Comparison of ENCODE assay signal across 8 cellular contexts in the genomic region with DNA sequence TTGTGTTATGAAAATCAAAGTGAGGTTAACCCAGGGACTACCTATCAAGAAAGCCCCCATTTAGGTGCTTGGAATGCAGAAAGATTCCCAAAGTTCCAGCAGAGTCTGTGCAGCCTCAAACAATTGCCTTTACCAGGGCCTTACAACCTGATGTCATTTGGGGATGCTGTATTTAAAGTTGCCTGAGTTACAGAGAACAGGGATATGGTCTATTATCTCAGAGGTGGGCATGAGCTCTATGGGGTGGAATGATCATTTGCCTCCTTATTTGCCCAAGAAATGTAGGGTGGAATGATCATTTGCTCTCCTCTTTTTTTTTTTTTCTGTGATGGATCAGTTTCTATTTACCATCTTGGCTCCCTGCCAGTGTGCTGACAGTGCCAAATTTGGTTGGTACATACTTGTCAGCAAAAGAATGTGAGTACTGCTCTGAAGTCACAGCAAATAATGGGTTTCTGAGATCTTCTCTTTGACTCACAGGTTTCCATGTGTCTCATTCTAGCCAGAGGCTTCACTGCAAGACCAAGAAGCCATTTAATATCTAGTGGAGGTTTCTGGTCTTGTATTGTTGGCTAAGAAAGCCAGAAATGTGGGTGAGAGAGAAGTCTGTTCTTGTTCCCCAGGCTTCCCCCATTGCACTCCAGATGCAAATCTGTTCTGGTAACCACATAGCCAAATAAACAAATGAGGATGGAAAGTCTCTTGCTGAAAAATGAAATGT. TPM values are rescaled to one million over a fixed set of nuclear protein-coding genes. Genes with fewer than 3 reads are reported as not detected.
DNase-seq lines count a peak whose midpoint lies in the region; ATAC-seq, FAIRE-seq and TF ChIP-seq lines count a peak whose summit lies in the region.

No MANE protein-coding gene starts in this region.

- no peaks in the 10 kb centered on the region for H3K27me3 ChIP-seq in BLaER1 treated with 17β-estradiol and CSF1 and Interleukin-3, amounts not matched to agents 10 nM and 100 nM
- H3K27me3 ChIP-seq in mammary epithelial cell (ENCODE audit: insufficient read depth, low read length) = no peaks in the 10 kb centered on the region

- peak overlapping the region in 4 of 11 experiments; percentile 58 to 84 (median 83); a peak in 8 of 22 replicates for H3K27ac ChIP-seq in BLaER1 treated with 17β-estradiol and CSF1 and Interleukin-3, amounts not matched to agents 10 nM and 100 nM
- peak overlapping the region; percentile 43 for H3K27ac ChIP-seq in mammary epithelial cell (ENCODE audit: insufficient read depth, low read depth, low read length)

- BruUV-seq in mammary epithelial cell (replicated peaks; lab: Mats Ljungman, UMichigan) = no TSS peak

- H3K27me3 Mint-ChIP-seq in osteocyte (ENCODE audit: unreplicated experiment) = peaks cover 13% of the 10 kb centered on the region

- intact Hi-C loops in mammary epithelial cell (cut with micrococcal nuclease) = no loop called here

- H3K4me1 Mint-ChIP-seq in osteocyte (ENCODE audit: unreplicated experiment) = peaks cover 22% of the 10 kb centered on the region

- peak; percentile 51 for ATAC-seq in GM18520 (IDR thresholded peaks at IDR 0.05; ENCODE audit: unreplicated experiment)
- peak; percentile 68 for ATAC-seq in HG03039 (IDR thresholded peaks at IDR 0.05; ENCODE audit: unreplicated experiment)

- H4K20me1 ChIP-seq in BLaER1 treated with 17β-estradiol and CSF1 and Interleukin-3, amounts not matched to agents 10 nM and 100 nM = no peaks in the 10 kb centered on the region
- no peaks in the 10 kb centered on the region for H4K20me1 ChIP-seq in mammary epithelial cell (ENCODE audit: insufficient read depth, low read length)

- peak overlapping the region in 4 of 11 experiments; percentile 23 to 70 (median 64); a peak in 7 of 22 replicates for H3K9ac ChIP-seq in BLaER1 treated with 17β-estradiol and CSF1 and Interleukin-3, amounts not matched to agents 10 nM and 100 nM
- no peak overlapping the region for H3K9ac ChIP-seq in mammary epithelial cell (ENCODE audit: insufficient read depth, low read length)

- peaks cover 0 to 7% (median 0%) of the 10 kb centered on the region in 11 experiments; a peak in 3 of 22 replicates for H3K9me3 ChIP-seq in BLaER1 treated with 17β-estradiol and CSF1 and Interleukin-3, amounts not matched to agents 10 nM and 100 nM (replicated peaks in 1 of 11)
- no peaks in the 10 kb centered on the region for H3K9me3 ChIP-seq in mammary epithelial cell (replicated peaks; ENCODE audit: insufficient read depth, low read length)

- H3K27ac Mint-ChIP-seq in osteocyte (ENCODE audit: unreplicated experiment) = peak overlapping the region; percentile 50

- peaks cover 18 to 76% (median 26%) of the 10 kb centered on the region in 10 experiments for H3K4me1 ChIP-seq in BLaER1 treated with 17β-estradiol and CSF1 and Interleukin-3, amounts not matched to agents 10 nM and 100 nM
- peaks cover 37% of the 10 kb centered on the region for H3K4me1 ChIP-seq in mammary epithelial cell (ENCODE audit: insufficient read depth, low read length)

- H3K9me3 Mint-ChIP-seq in osteocyte (ENCODE audit: unreplicated experiment) = no peaks in the 10 kb centered on the region

- no peaks in the 10 kb centered on the region for H3K36me3 Mint-ChIP-seq in osteocyte (ENCODE audit: unreplicated experiment)

- peak overlapping the region in 10 of 11 experiments; percentile 3 to 87 (median 38); a peak in 13 of 22 replicates for H3K4me2 ChIP-seq in BLaER1 treated with 17β-estradiol and CSF1 and Interleukin-3, amounts not matched to agents 10 nM and 100 nM
- no peak overlapping the region for H3K4me2 ChIP-seq in mammary epithelial cell (ENCODE audit: insufficient read depth, low read depth, low read length)

- DNase-seq in NCI-H2196 treated with DMSO at 0.1 percent for 48 hours (lab: John Stamatoyannopoulos, UW; ENCODE audit: unreplicated experiment) = peak; percentile 53
- DNase-seq in mammary epithelial cell = peak; percentile 96
- DNase-seq in osteocyte (ENCODE audit: extremely low spot score, unreplicated experiment) = no peak
- no peak for DNase-seq in effector CD4-positive, alpha-beta T cell
- DNase-seq in H54 (ENCODE audit: insufficient read length, low spot score) = no peak

- dilution Hi-C loops in mammary epithelial cell (cut with HindIII; ENCODE audit: low sequenced_read_pairs) = no loop called here

- H3K79me2 ChIP-seq in mammary epithelial cell (ENCODE audit: insufficient read depth, low read length) = no peaks in the 10 kb centered on the region

- in situ Hi-C loops in mammary epithelial cell (cut with MboI; ENCODE audit: low sequenced_read_pairs in 2 of 2) = no loop called here

- no peak overlapping the region for H2AFZ ChIP-seq in mammary epithelial cell (ENCODE audit: low read depth, low read length)

- TF ChIP-seq CTCF in mammary epithelial cell (conservative IDR thresholded peaks at IDR 0.05 in 1 of 2, IDR thresholded peaks at IDR 0.05 in 1 of 2; ENCODE audit: extremely low read depth in 1 of 2, insufficient read depth in 1 of 2, low read depth in 1 of 2, low read length in 2 of 2) (no peak), osteocyte (IDR thresholded peaks at IDR 0.05) (no peak)

- H3K4me3 Mint-ChIP-seq in osteocyte (ENCODE audit: unreplicated experiment) = no peak overlapping the region

- H3K4me3 ChIP-seq in BLaER1 treated with 17β-estradiol and CSF1 and Interleukin-3, amounts not matched to agents 10 nM and 100 nM = no peak overlapping the region
- no peak overlapping the region for H3K4me3 ChIP-seq in mammary epithelial cell (replicated peaks in 1 of 3; ENCODE audit: insufficient read depth in 1 of 3, low read depth in 2 of 3, low read length in 3 of 3)

- H3K36me3 ChIP-seq in BLaER1 treated with 17β-estradiol and CSF1 and Interleukin-3, amounts not matched to agents 10 nM and 100 nM = no peaks in the 10 kb centered on the region
- H3K36me3 ChIP-seq in mammary epithelial cell (ENCODE audit: insufficient read depth, low read length) = no peaks in the 10 kb centered on the region

- CTCF ChIA-PET in mammary epithelial cell (lab: Charles Lee; ENCODE audit: low non-redundant PET) = interaction anchor here (0.6 to 0.7 kb wide), 3 partner anchors 11 to 55 kb away, joined by 3 read pairs; no protein-coding TSS in a partner anchor

- no peak for TF ChIP-seq POLR2A in H54 (IDR thresholded peaks at IDR 0.05; ENCODE audit: low read depth, low read length)

- no peak for FAIRE-seq in H54 (lab: Jason Lieb, UNC)

RNA-seq across cellular contexts. Expression of a gene that starts 45.5 kb away (rescaled TPM):
- total RNA-seq in mammary epithelial cell (10 to 100 TPM; 13.1 to 32.3 TPM), osteocyte (6.8 TPM in 2 replicates)
- 4.3 TPM for polyA plus RNA-seq in mammary epithelial cell
- 1.4 TPM for polyA minus RNA-seq in mammary epithelial cell

Comparison
In these comparisons a context has a peak if more than half of its experiments do, and no peak if none do; other contexts are left out.
1. DNase-seq: peak in NCI-H2196 treated with DMSO at 0.1 percent for 48 hours (single experiment) and mammary epithelial cell (single experiment); none in osteocyte (single experiment), effector CD4-positive, alpha-beta T cell (single experiment) and H54 (single experiment).